In genomic region chr7:73742338-73742752, GRCh38 we compare ENCODE assay signal across 11 cellular contexts. TPM values are rescaled to one million over a fixed set of nuclear protein-coding genes. Genes with fewer than 3 reads are reported as not detected.
DNase-seq lines count a peak whose midpoint lies in the region; FAIRE-seq and TF ChIP-seq lines count a peak whose summit lies in the region.
"Had no signal": no experiment of that assay in that cellular context is flagged by ENCODE, and none has a peak within 500 bp of the region (broad histone marks: within the 10 kb centered on the region; RNA-seq: fewer than 3 reads in every experiment).

No MANE protein-coding gene starts in this region.

- intact Hi-C loops in esophagus squamous epithelium (cut with DNase I) = no loop called here

- peaks cover 5% of the 10 kb centered on the region for H4K20me1 ChIP-seq in osteoblast (ENCODE audit: insufficient read depth, low read length)

- H3K4me1 ChIP-seq in esophagus squamous epithelium (peaks cover 18 to 76% (median 23%) of the 10 kb centered on the region in 3 donors), osteoblast (ENCODE audit: insufficient read depth, low read length) (peaks cover 10% of the 10 kb centered on the region)

- peak; percentile 16 for DNase-seq in GM13976 (ENCODE audit: low spot score)
- DNase-seq in NCI-H510A treated with DMSO at 0.1 percent for 48 hours (lab: John Stamatoyannopoulos, UW) = peak; percentile 91
- no peak for DNase-seq in esophagus squamous epithelium (lab: John Stamatoyannopoulos, UW)
- DNase-seq in osteoblast (ENCODE audit: insufficient read length, low spot score, missing footprints) = peak; percentile 46
- no peak for DNase-seq in foreskin fibroblast
- DNase-seq in HTR-8/SVneo (ENCODE audit: insufficient read length, low spot score) = no peak
- DNase-seq in NCI-H82 treated with DMSO at 0.1 percent for 48 hours (lab: John Stamatoyannopoulos, UW; ENCODE audit: unreplicated experiment) = no peak
- DNase-seq in hippocampal formation (lab: John Stamatoyannopoulos, UW) = no peak
- DNase-seq: stimulated activated CD4-positive, alpha-beta T cell treated with anti-CD3 and anti-CD28 coated beads, Interleukin-4, amount 100 ng/mL, for 4 hours; T-helper 9 cell had no signal

- H3K9me3 ChIP-seq in esophagus squamous epithelium = no peaks in the 10 kb centered on the region
- H3K9me3 ChIP-seq in osteoblast (ENCODE audit: low read depth, low read length) = no peaks in the 10 kb centered on the region

- TF ChIP-seq CTCF in GM13976 (IDR thresholded peaks at IDR 0.05; ENCODE audit: borderline replicate concordance, control extremely low read depth, extremely low read depth, insufficient read depth, missing control alignments) (no peak), esophagus squamous epithelium (IDR thresholded peaks at IDR 0.05) (peak in 1 of 6 experiments; percentile 14), osteoblast (IDR thresholded peaks at IDR 0.05; ENCODE audit: extremely low read depth, low read depth, low read length) (no peak), foreskin fibroblast (IDR thresholded peaks at IDR 0.05; ENCODE audit: low read depth, low read length) (no peak)

- no peak overlapping the region for H3K4me2 ChIP-seq in osteoblast (ENCODE audit: insufficient read depth, low read length)

- TF ChIP-seq POLR2A in esophagus squamous epithelium (IDR thresholded peaks at IDR 0.05) = no peak

- in situ Hi-C loops in GM13976 (cut with MboI; ENCODE audit: low sequenced_read_pairs, unreplicated experiment) = no loop called here

- WGBS in esophagus squamous epithelium, 2 donors = 59 to 62% methylated on average over 3 to 5 of the region's 7 CpGs

- peaks cover 6% of the 10 kb centered on the region for H3K79me2 ChIP-seq in osteoblast (ENCODE audit: insufficient read depth, low read length)

- H3K36me3 ChIP-seq in esophagus squamous epithelium (peaks cover 0 to 3% (median 0%) of the 10 kb centered on the region in 3 donors), osteoblast (ENCODE audit: insufficient read depth, low read length) (no peaks in the 10 kb centered on the region)

- peak overlapping the region; percentile 68 for H2AFZ ChIP-seq in osteoblast (ENCODE audit: low read length)

- H3K4me3 ChIP-seq in esophagus squamous epithelium = peak overlapping the region in 3 of 4 donors; percentile 13 to 23 (median 15)
- no peak overlapping the region for H3K4me3 ChIP-seq in osteoblast (ENCODE audit: insufficient read depth, low read length)
- no peak overlapping the region for H3K4me3 ChIP-seq in foreskin fibroblast (ENCODE audit: low read depth in 1 of 2, low read length in 2 of 2)

- peak overlapping the region; percentile 77 to 94 (median 88) for H3K27ac ChIP-seq in esophagus squamous epithelium
- H3K27ac ChIP-seq in osteoblast (ENCODE audit: low read depth, low read length) = no peak overlapping the region

- H3K27me3 ChIP-seq in esophagus squamous epithelium (no peaks in the 10 kb centered on the region), osteoblast (ENCODE audit: insufficient read depth, low read length) (no peaks in the 10 kb centered on the region)

- FAIRE-seq in HTR-8/SVneo (lab: Jason Lieb, UNC) = no peak
- FAIRE-seq: H54 had no signal

RNA-seq across cellular contexts. Expression of gene ABHD11, which starts 3.7 kb away (rescaled TPM):
- 10 to 100 TPM in 3 of 4 donors, 1 to 10 TPM in 1; 8.3 to 22.6 (median 19.3) TPM for total RNA-seq in esophagus squamous epithelium
- total RNA-seq in osteoblast = 6.5 and 8.7 TPM in 2 replicates

RNA-seq across cellular contexts. Expression of gene STX1A, which starts 22.9 kb away (rescaled TPM):
- total RNA-seq in esophagus squamous epithelium = 1 to 10 TPM in 3 of 4 donors, under 1 TPM in 1; 0.94 to 4.0 (median 1.8) TPM
- 15.9 and 17.4 TPM in 2 replicates for total RNA-seq in osteoblast

RNA-seq across cellular contexts. Expression of gene CLDN3, which starts 27.7 kb away (rescaled TPM):
- 1 to 10 TPM in 1 of 4 donors, not detected in 3; 1.3 TPM for total RNA-seq in esophagus squamous epithelium
- total RNA-seq in osteoblast = not detected in 2 replicates

RNA-seq across cellular contexts. Expression of gene BUD23, which starts 58.9 kb away (rescaled TPM):
- total RNA-seq in esophagus squamous epithelium = 10 to 100 TPM; 24.9 to 44.7 (median 42.6) TPM
- total RNA-seq in osteoblast = 33.9 and 36.9 TPM in 2 replicates

RNA-seq across cellular contexts. Expression of gene DNAJC30, which starts 59.1 kb away (rescaled TPM):
- total RNA-seq in esophagus squamous epithelium = 1 to 10 TPM; 2.7 to 5.7 (median 4.8) TPM
- 2.9 TPM in 2 replicates for total RNA-seq in osteoblast

Comparison
In these comparisons a context has a peak if more than half of its experiments do, and no peak if none do; other contexts are left out.
1. DNase-seq: peak in GM13976 (single experiment), NCI-H510A treated with DMSO at 0.1 percent for 48 hours (single experiment) and osteoblast (single experiment); none in esophagus squamous epithelium (single experiment), foreskin fibroblast (0 of 2), HTR-8/SVneo (single experiment), NCI-H82 treated with DMSO at 0.1 percent for 48 hours (single experiment) and hippocampal formation (0 of 2).
2. H3K4me3 ChIP-seq: peak in esophagus squamous epithelium (3 of 4); none in osteoblast (single experiment) and foreskin fibroblast (0 of 2).